In genomic region chr7:73612598-73613269, GRCh38 we compare ENCODE assay signal across 9 cellular contexts. TPM values are rescaled to one million over a fixed set of nuclear protein-coding genes. Genes with fewer than 3 reads are reported as not detected.
DNase-seq lines count a peak whose midpoint lies in the region; ATAC-seq and TF ChIP-seq lines count a peak whose summit lies in the region.
"Had no signal": no experiment of that assay in that cellular context is flagged by ENCODE, and none has a peak within 500 bp of the region (broad histone marks: within the 10 kb centered on the region; RNA-seq: fewer than 3 reads in every experiment).

No MANE protein-coding gene starts in this region.

- H3K4me3 Mint-ChIP-seq in activated T-helper 1 cell treated with anti-CD3 and anti-CD28 coated beads, Interleukin-12 subunit alpha, Interleukin-12 subunit beta, Interleukin-2, Interleukin-4 antibody, amounts not matched to agents 30 ng/mL and 10 ng/mL and 1 ng/mL, durations not matched to agents 14 hours and 24 hours and 36 hours: no peak overlapping the region

- H3K27me3 Mint-ChIP-seq in activated T-helper 1 cell treated with anti-CD3 and anti-CD28 coated beads, Interleukin-12 subunit alpha, Interleukin-12 subunit beta, Interleukin-2, Interleukin-4 antibody, amounts not matched to agents 30 ng/mL and 10 ng/mL and 1 ng/mL, durations not matched to agents 14 hours and 24 hours and 36 hours (ENCODE audit: insufficient read depth): peaks cover 22% of the 10 kb centered on the region

- intact Hi-C loops in gastrocnemius medialis (cut with DNase I; ENCODE audit: low total_unique reads) (loop anchor here (5.0 kb wide), 2 partner anchors 70 to 565 kb away; partner anchors contain the start of genes BUD23 and DNAJC30), posterior cingulate gyrus (cut with DNase I) (no loop called here)
- intact Hi-C loops in activated T-helper 1 cell treated with anti-CD3 and anti-CD28 coated beads, Interleukin-12 subunit alpha, Interleukin-12 subunit beta, Interleukin-2, Interleukin-4 antibody, amounts not matched to agents 30 ng/mL and 10 ng/mL and 1 ng/mL, durations not matched to agents 14 hours and 24 hours and 36 hours (cut with micrococcal nuclease): no loop called here

- TF ChIP-seq CTCF in OCI-LY3 (IDR thresholded peaks at IDR 0.05; ENCODE audit: low read depth, low read length) (peak; percentile 19; the same call in 1 of the 2 replicates), gastrocnemius medialis (IDR thresholded peaks at IDR 0.05 in 4 of 5, conservative IDR thresholded peaks at IDR 0.05 in 1 of 5) (peak in 3 of 5 experiments; percentile 19 to 29 (median 28))

- no peak overlapping the region for H2AFZ ChIP-seq in OCI-LY3 (ENCODE audit: low read depth, low read length)

- no peak overlapping the region for H3K9ac ChIP-seq in OCI-LY3 (ENCODE audit: low read length)

- no peak overlapping the region for H3K4me2 ChIP-seq in OCI-LY3 (ENCODE audit: low read length)

- peak; percentile 5 for DNase-seq in DMS79 treated with DMSO at 0.1 percent for 48 hours (lab: John Stamatoyannopoulos, UW)
- DNase-seq in DMS79 (lab: John Stamatoyannopoulos, UW): no peak
- peak; percentile 75 to 82 for DNase-seq in gastrocnemius medialis
- DNase-seq in activated T-helper 1 cell treated with anti-CD3 and anti-CD28 coated beads, Interleukin-12 subunit alpha, Interleukin-12 subunit beta, Interleukin-2, Interleukin-4 antibody, amounts not matched to agents 30 ng/mL and 10 ng/mL and 1 ng/mL, durations not matched to agents 14 hours and 24 hours and 36 hours (ENCODE audit: low spot score): no peak
- DNase-seq in posterior cingulate gyrus: no peak
- DNase-seq: NCI-H774 had no signal

- no peaks in the 10 kb centered on the region for H3K4me1 Mint-ChIP-seq in activated T-helper 1 cell treated with anti-CD3 and anti-CD28 coated beads, Interleukin-12 subunit alpha, Interleukin-12 subunit beta, Interleukin-2, Interleukin-4 antibody, amounts not matched to agents 30 ng/mL and 10 ng/mL and 1 ng/mL, durations not matched to agents 14 hours and 24 hours and 36 hours (ENCODE audit: low read depth)

- H3K36me3 Mint-ChIP-seq in activated T-helper 1 cell treated with anti-CD3 and anti-CD28 coated beads, Interleukin-12 subunit alpha, Interleukin-12 subunit beta, Interleukin-2, Interleukin-4 antibody, amounts not matched to agents 30 ng/mL and 10 ng/mL and 1 ng/mL, durations not matched to agents 14 hours and 24 hours and 36 hours (ENCODE audit: low read depth): no peaks in the 10 kb centered on the region

- H3K27ac ChIP-seq in OCI-LY3 (ENCODE audit: low read length) (no peak overlapping the region), gastrocnemius medialis (peak overlapping the region; percentile 75 to 87 (median 84))

- in situ Hi-C loops in gastrocnemius medialis (cut with MboI; ENCODE audit: low sequenced_read_pairs in 4 of 4): loop anchor here in 3 of 4 donors (10.0 to 25.0 kb wide), 3 partner anchors 52 to 250 kb away; partner anchors contain the start of genes STX1A (in 1 of the 3), TMEM270 (in 1 of the 3) and VPS37D (in 1 of the 3)

- H3K27me3 ChIP-seq in OCI-LY3 (ENCODE audit: low read depth, low read length): no peaks in the 10 kb centered on the region
- H3K27me3 ChIP-seq in gastrocnemius medialis: no peaks in the 10 kb centered on the region

- no peaks in the 10 kb centered on the region for H3K36me3 ChIP-seq in OCI-LY3 (replicated peaks; ENCODE audit: low read depth, low read length)
- no peaks in the 10 kb centered on the region for H3K36me3 ChIP-seq in gastrocnemius medialis

- H4K20me1 ChIP-seq in OCI-LY3 (ENCODE audit: insufficient read depth, low read length): no peaks in the 10 kb centered on the region

- H3K9me3 ChIP-seq in OCI-LY3 (ENCODE audit: insufficient read depth, low read length): no peaks in the 10 kb centered on the region
- no peaks in the 10 kb centered on the region for H3K9me3 ChIP-seq in gastrocnemius medialis

- peak; percentile 23 for ATAC-seq in esophagus mucosa
- ATAC-seq in gastrocnemius medialis: peak; percentile 68 to 73
- no peak for ATAC-seq in HG03159 (IDR thresholded peaks at IDR 0.05; ENCODE audit: unreplicated experiment)

- H3K9me3 Mint-ChIP-seq in activated T-helper 1 cell treated with anti-CD3 and anti-CD28 coated beads, Interleukin-12 subunit alpha, Interleukin-12 subunit beta, Interleukin-2, Interleukin-4 antibody, amounts not matched to agents 30 ng/mL and 10 ng/mL and 1 ng/mL, durations not matched to agents 14 hours and 24 hours and 36 hours: no peaks in the 10 kb centered on the region

- TF ChIP-seq POLR2A in gastrocnemius medialis (IDR thresholded peaks at IDR 0.05): no peak

- H3K4me3 ChIP-seq in OCI-LY3 (ENCODE audit: low read length) (no peak overlapping the region), gastrocnemius medialis (no peak overlapping the region)

- no peak overlapping the region for H3K27ac Mint-ChIP-seq in activated T-helper 1 cell treated with anti-CD3 and anti-CD28 coated beads, Interleukin-12 subunit alpha, Interleukin-12 subunit beta, Interleukin-2, Interleukin-4 antibody, amounts not matched to agents 30 ng/mL and 10 ng/mL and 1 ng/mL, durations not matched to agents 14 hours and 24 hours and 36 hours

- H3K79me2 ChIP-seq in OCI-LY3 (ENCODE audit: low read length): no peaks in the 10 kb centered on the region

- H3K4me1 ChIP-seq in OCI-LY3 (ENCODE audit: low read length) (peaks cover 3% of the 10 kb centered on the region; the same call in 1 of the 2 replicates), gastrocnemius medialis (peaks cover 32 to 43% of the 10 kb centered on the region in 2 donors)

RNA-seq across cellular contexts. Expression of gene MLXIPL, which starts 11.6 kb away (rescaled TPM):
- total RNA-seq in esophagus mucosa (0.52 TPM), gastrocnemius medialis (100 to 1,000 TPM in 1 of 4 donors, 10 to 100 TPM in 1, 1 to 10 TPM in 2; 7.6 to 107 (median 29.2) TPM)
- not detected in 2 replicates for total RNA-seq in activated T-helper 1 cell treated with anti-CD3 and anti-CD28 coated beads, Interleukin-12 subunit alpha, Interleukin-12 subunit beta, Interleukin-2, Interleukin-4 antibody, amounts not matched to agents 30 ng/mL and 10 ng/mL and 1 ng/mL, durations not matched to agents 14 hours and 24 hours and 36 hours

RNA-seq across cellular contexts. Expression of gene TBL2, which starts 34.4 kb away (rescaled TPM):
- total RNA-seq in esophagus mucosa (19.2 TPM), gastrocnemius medialis (10 to 100 TPM; 14.4 to 32.9 (median 22.0) TPM)
- 46.5 and 48.2 TPM in 2 replicates for total RNA-seq in activated T-helper 1 cell treated with anti-CD3 and anti-CD28 coated beads, Interleukin-12 subunit alpha, Interleukin-12 subunit beta, Interleukin-2, Interleukin-4 antibody, amounts not matched to agents 30 ng/mL and 10 ng/mL and 1 ng/mL, durations not matched to agents 14 hours and 24 hours and 36 hours

RNA-seq across cellular contexts. Expression of gene VPS37D, which starts 54.9 kb away (rescaled TPM):
- total RNA-seq in esophagus mucosa: 0.32 TPM
- 1 to 10 TPM in 2 of 4 donors, under 1 TPM in 2; 0.64 to 2.5 (median 1.4) TPM for total RNA-seq in gastrocnemius medialis
- total RNA-seq in activated T-helper 1 cell treated with anti-CD3 and anti-CD28 coated beads, Interleukin-12 subunit alpha, Interleukin-12 subunit beta, Interleukin-2, Interleukin-4 antibody, amounts not matched to agents 30 ng/mL and 10 ng/mL and 1 ng/mL, durations not matched to agents 14 hours and 24 hours and 36 hours: 0.18 and 0.34 TPM in 2 replicates

RNA-seq across cellular contexts. Expression of gene BCL7B, which starts 55.2 kb away (rescaled TPM):
- 34.8 TPM for total RNA-seq in esophagus mucosa
- 100 to 1,000 TPM; 107 to 166 (median 119) TPM for total RNA-seq in gastrocnemius medialis
- total RNA-seq in activated T-helper 1 cell treated with anti-CD3 and anti-CD28 coated beads, Interleukin-12 subunit alpha, Interleukin-12 subunit beta, Interleukin-2, Interleukin-4 antibody, amounts not matched to agents 30 ng/mL and 10 ng/mL and 1 ng/mL, durations not matched to agents 14 hours and 24 hours and 36 hours: 80.6 and 86.0 TPM in 2 replicates

Comparison
In these comparisons a context has a peak if more than half of its experiments do, and no peak if none do; other contexts are left out.
1. DNase-seq: peak in DMS79 treated with DMSO at 0.1 percent for 48 hours (single experiment) and gastrocnemius medialis (2 of 2); none in DMS79 (single experiment), activated T-helper 1 cell treated with anti-CD3 and anti-CD28 coated beads, Interleukin-12 subunit alpha, Interleukin-12 subunit beta, Interleukin-2, Interleukin-4 antibody, amounts not matched to agents 30 ng/mL and 10 ng/mL and 1 ng/mL, durations not matched to agents 14 hours and 24 hours and 36 hours (single experiment) and posterior cingulate gyrus (0 of 10).